Comparison of ENCODE assay signal across 8 cellular contexts in genomic region chr1:228275154-228275434, GRCh38.
DNase-seq lines count a peak whose midpoint lies in the region; ATAC-seq and TF ChIP-seq lines count a peak whose summit lies in the region.

No MANE protein-coding gene starts in this region.

- peak overlapping the region; percentile 73 for H3K4me3 Mint-ChIP-seq in activated CD4-positive, alpha-beta T cell treated with anti-CD3 and anti-CD28 coated beads, Interleukin-2, amount 10 ng/mL, durations not matched to agents 7 days and 5 days
- peak overlapping the region; percentile 74 to 79 (median 77) for H3K4me3 Mint-ChIP-seq in brain

- H3K9me3 Mint-ChIP-seq in activated CD4-positive, alpha-beta T cell treated with anti-CD3 and anti-CD28 coated beads, Interleukin-2, amount 10 ng/mL, durations not matched to agents 7 days and 5 days: no peaks in the 10 kb centered on the region
- no peaks in the 10 kb centered on the region for H3K9me3 Mint-ChIP-seq in brain

- H3K27me3 ChIP-seq in lung (ENCODE audit: control insufficient read depth, insufficient read depth) (no peaks in the 10 kb centered on the region), thymus (ENCODE audit: control insufficient read depth, insufficient read depth) (no peaks in the 10 kb centered on the region)

- peak overlapping the region; percentile 71 for H3K27ac Mint-ChIP-seq in activated CD4-positive, alpha-beta T cell treated with anti-CD3 and anti-CD28 coated beads, Interleukin-2, amount 10 ng/mL, durations not matched to agents 7 days and 5 days
- H3K27ac Mint-ChIP-seq in brain: peak overlapping the region in 2 of 5 experiments; percentile 43 to 55

- H3K9me3 ChIP-seq in lung (ENCODE audit: control insufficient read depth in 2 of 2, insufficient read depth in 1 of 2, low read length in 1 of 2) (no peaks in the 10 kb centered on the region), thymus (ENCODE audit: control insufficient read depth) (no peaks in the 10 kb centered on the region)

- H3K27me3 Mint-ChIP-seq in activated CD4-positive, alpha-beta T cell treated with anti-CD3 and anti-CD28 coated beads, Interleukin-2, amount 10 ng/mL, durations not matched to agents 7 days and 5 days: no peaks in the 10 kb centered on the region
- H3K27me3 Mint-ChIP-seq in brain: no peaks in the 10 kb centered on the region

- DNase-seq in activated CD4-positive, alpha-beta T cell treated with anti-CD3 and anti-CD28 coated beads, Interleukin-2, amount 10 ng/mL, durations not matched to agents 7 days and 5 days: no peak
- DNase-seq in activated CD4-positive, alpha-beta T cell treated with anti-CD3 and anti-CD28 coated beads, Interleukin-2, amount 50 U/mL, for 4 hours: no peak
- DNase-seq in lung (ENCODE audit: low spot score): no peak
- no peak for DNase-seq in kidney glomerular epithelial cell (lab: John Stamatoyannopoulos, UW)

- H3K4me1 ChIP-seq in lung (ENCODE audit: control insufficient read depth in 2 of 2, insufficient read depth in 2 of 2, low read length in 2 of 2): peaks cover 0 to 4% of the 10 kb centered on the region in 2 donors
- H3K4me1 ChIP-seq in thymus (ENCODE audit: control insufficient read depth, insufficient read depth, low read length): peaks cover 8% of the 10 kb centered on the region

- CTCF ChIA-PET in activated CD4-positive, alpha-beta T cell treated with anti-CD3 and anti-CD28 coated beads, Interleukin-2, amount 10 ng/mL, durations not matched to agents 7 days and 5 days (lab: Charles Lee): no interaction called here

- H3K4me1 Mint-ChIP-seq in activated CD4-positive, alpha-beta T cell treated with anti-CD3 and anti-CD28 coated beads, Interleukin-2, amount 10 ng/mL, durations not matched to agents 7 days and 5 days: peaks cover 6% of the 10 kb centered on the region
- H3K4me1 Mint-ChIP-seq in brain: peaks cover 5% of the 10 kb centered on the region

- no peak for ATAC-seq in lung (ENCODE audit: insufficient read depth, low FRiP score)
- ATAC-seq in HG03442 (IDR thresholded peaks at IDR 0.05; ENCODE audit: unreplicated experiment): no peak
- no peak for ATAC-seq in GM19467 (IDR thresholded peaks at IDR 0.05; ENCODE audit: unreplicated experiment)

- H3K4me3 ChIP-seq in lung (peak overlapping the region; percentile 61), thymus (ENCODE audit: low read length) (peak overlapping the region; percentile 51)

- no peak for TF ChIP-seq CTCF in brain (conservative IDR thresholded peaks at IDR 0.05)
- no peak for TF ChIP-seq CTCF in lung (IDR thresholded peaks at IDR 0.05; ENCODE audit: control extremely low read depth, extremely low read depth)

- POLR2A ChIA-PET in activated CD4-positive, alpha-beta T cell treated with anti-CD3 and anti-CD28 coated beads, Interleukin-2, amount 10 ng/mL, durations not matched to agents 7 days and 5 days (lab: Charles Lee): no interaction called here

- no peaks in the 10 kb centered on the region for H3K36me3 Mint-ChIP-seq in activated CD4-positive, alpha-beta T cell treated with anti-CD3 and anti-CD28 coated beads, Interleukin-2, amount 10 ng/mL, durations not matched to agents 7 days and 5 days (ENCODE audit: low read depth)
- peaks cover 4% of the 10 kb centered on the region for H3K36me3 Mint-ChIP-seq in brain

- H3K27ac ChIP-seq in lung (ENCODE audit: low read depth in 1 of 2, low read length in 1 of 2): peak overlapping the region in 1 of 2 donors; percentile 68
- H3K27ac ChIP-seq in thymus (ENCODE audit: low read depth): peak overlapping the region; percentile 20

- WGBS in lung, 2 donors: 45 to 56% methylated on average over 8 of the region's 8 CpGs
- WGBS in thymus: 36% methylated on average over 8 of the region's 8 CpGs

- H3K36me3 ChIP-seq in lung (ENCODE audit: control insufficient read depth in 2 of 2, insufficient read depth in 2 of 2, low read length in 2 of 2): peaks cover 0 to 7% of the 10 kb centered on the region in 2 donors
- H3K36me3 ChIP-seq in thymus (ENCODE audit: control insufficient read depth, insufficient read depth): peaks cover 42% of the 10 kb centered on the region
